Comparison of ENCODE assay signal across 7 cellular contexts in the genomic region with DNA sequence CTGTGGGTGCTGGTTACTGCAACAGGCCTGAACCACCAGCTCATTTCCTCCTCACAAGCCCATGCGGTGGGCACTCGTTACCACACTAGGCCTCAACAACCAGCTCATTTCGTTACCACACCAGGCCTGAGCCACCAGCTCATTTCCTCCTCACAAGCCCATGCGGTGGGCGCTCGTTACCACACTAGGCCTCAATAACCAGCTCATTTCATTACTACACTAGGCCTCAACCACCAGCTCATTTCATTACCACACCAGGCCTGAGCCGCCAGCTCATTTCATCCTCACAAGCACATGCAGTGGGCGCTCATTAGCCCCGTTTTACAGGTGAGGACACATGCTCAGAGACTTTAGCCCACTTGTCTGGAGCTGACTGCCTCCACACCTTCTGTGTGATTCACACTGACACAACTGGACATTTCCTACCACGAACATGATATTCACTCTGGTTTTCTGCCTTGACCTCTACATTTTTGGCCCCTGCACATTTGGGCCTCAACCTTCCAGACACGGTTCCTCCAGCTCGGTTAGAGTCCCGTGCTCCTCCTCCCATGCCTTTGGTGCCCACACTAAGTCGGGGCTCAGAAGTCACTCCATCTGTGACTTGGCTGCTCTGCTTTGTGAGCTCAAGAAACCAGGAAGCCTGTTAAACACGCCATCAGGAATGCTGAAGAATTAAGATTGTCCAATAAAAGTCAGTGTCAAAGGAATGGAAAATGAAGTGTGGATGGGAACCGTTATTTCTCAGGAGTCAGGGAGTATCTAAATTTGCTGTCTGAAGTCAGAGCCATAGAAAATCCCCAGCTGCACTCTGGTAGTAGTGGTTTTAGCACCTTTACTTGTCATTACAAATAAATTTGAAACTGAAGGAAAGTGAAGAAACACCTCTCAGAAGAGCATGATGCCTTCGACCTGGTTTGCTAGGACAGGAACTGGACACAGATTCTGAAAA. TPM values are rescaled to one million over a fixed set of nuclear protein-coding genes. Genes with fewer than 3 reads are reported as not detected.
DNase-seq lines count a peak whose midpoint lies in the region; ATAC-seq and TF ChIP-seq lines count a peak whose summit lies in the region.

No MANE protein-coding gene starts in this region.

- no peak overlapping the region for H3K4me3 ChIP-seq in psoas muscle

- peak overlapping the region; percentile 61 for H3K27ac ChIP-seq in psoas muscle

- H3K36me3 ChIP-seq in psoas muscle (ENCODE audit: insufficient read depth in 1 of 2, low read depth in 1 of 2): no peaks in the 10 kb centered on the region

- no peak for TF ChIP-seq CTCF in psoas muscle (IDR thresholded peaks at IDR 0.05)

- H3K4me1 ChIP-seq in psoas muscle: peaks cover 10% of the 10 kb centered on the region

- no peaks in the 10 kb centered on the region for H3K27me3 ChIP-seq in psoas muscle (ENCODE audit: insufficient read depth in 3 of 3, low read length in 2 of 3)

- H3K9me3 ChIP-seq in psoas muscle: no peaks in the 10 kb centered on the region

- peak; percentile 7 to 14 for DNase-seq in activated CD8-positive, alpha-beta memory T cell treated with anti-CD3 and anti-CD28 coated beads for 1 hour (ENCODE audit: extremely low read depth in 1 of 2, low read depth in 1 of 2)
- no peak for DNase-seq in psoas muscle
- no peak for DNase-seq in NCI-H748 (lab: John Stamatoyannopoulos, UW; ENCODE audit: unreplicated experiment)
- no peak for DNase-seq in NCI-H2171 treated with DMSO at 0.1 percent for 48 hours (lab: John Stamatoyannopoulos, UW)
- DNase-seq in EL: no peak

- intact Hi-C loops in psoas muscle (cut with DNase I): no loop called here

- ATAC-seq in GM19397 (IDR thresholded peaks at IDR 0.05; ENCODE audit: unreplicated experiment): peak; percentile 94
- peak; percentile 90 for ATAC-seq in HG03139 (IDR thresholded peaks at IDR 0.05; ENCODE audit: unreplicated experiment)
- no peak for ATAC-seq in psoas muscle

- WGBS in psoas muscle, 3 donors: 88 to 93% (median 91%) methylated on average over 17 of the region's 17 CpGs

RNA-seq across cellular contexts. Expression of a gene that starts 55.8 kb away (rescaled TPM):
- 10 to 100 TPM in 2 of 4 donors, 1 to 10 TPM in 2; 6.6 to 16.9 (median 10.6) TPM for total RNA-seq in psoas muscle
- polyA plus RNA-seq in psoas muscle: 1 to 10 TPM; 5.4 to 9.6 (median 6.4) TPM

Comparison
In these comparisons a context has a peak if more than half of its experiments do, and no peak if none do; other contexts are left out.
1. ATAC-seq: peak in GM19397 (single experiment) and HG03139 (single experiment); none in psoas muscle (0 of 4).
2. DNase-seq: peak in activated CD8-positive, alpha-beta memory T cell treated with anti-CD3 and anti-CD28 coated beads for 1 hour (2 of 2); none in psoas muscle (0 of 2), NCI-H748 (single experiment), NCI-H2171 treated with DMSO at 0.1 percent for 48 hours (single experiment) and EL (single experiment).